21 cellular contexts compared by ENCODE assay signal in genomic region chr1:205570173-205570501, GRCh38.
A peak's percentile ranks its signal among the peaks of the same experiment; 100 is the strongest.
DNase-seq lines count a peak whose midpoint lies in the region; ATAC-seq and TF ChIP-seq lines count a peak whose summit lies in the region.
"Had no signal": no experiment of that assay in that cellular context is flagged by ENCODE, and none has a peak within 500 bp of the region (broad histone marks: within the 10 kb centered on the region; RNA-seq: fewer than 3 reads in every experiment).

No MANE protein-coding gene starts in this region.

- intact Hi-C loops in mucosa of descending colon (cut with DNase I, micrococcal nuclease), result no loop called here

- H3K4me3 Mint-ChIP-seq in nephron, result peak overlapping the region; percentile 73 to 77 (median 76)
- H3K4me3 Mint-ChIP-seq: activated CD4-positive, alpha-beta memory T cell treated with anti-CD3 and anti-CD28 coated beads, Interleukin-2, amount 10 ng/mL, durations not matched to agents 7 days and 5 days; activated naive CD4-positive, alpha-beta T cell treated with anti-CD3 and anti-CD28 coated beads, Interleukin-2, amount 10 ng/mL, durations not matched to agents 7 days and 5 days had no signal

- no peak overlapping the region for H3K4me3 ChIP-seq in mucosa of descending colon

- H3K36me3 Mint-ChIP-seq in nephron (ENCODE audit: low read depth), result no peaks in the 10 kb centered on the region
- H3K36me3 Mint-ChIP-seq: activated naive CD4-positive, alpha-beta T cell treated with anti-CD3 and anti-CD28 coated beads, Interleukin-2, amount 10 ng/mL, durations not matched to agents 7 days and 5 days; naive thymus-derived CD4-positive, alpha-beta T cell; stimulated activated naive B cell treated with anti-CD40 and anti-IgM and Interleukin-4, amounts not matched to agents 10 μg/mL and 1 μg/mL and 100 μg/mL, for 72 hours had no signal

- H3K4me1 Mint-ChIP-seq in nephron, result peaks cover 11% of the 10 kb centered on the region

- no peak for TF ChIP-seq CTCF in nephron (IDR thresholded peaks at IDR 0.05; ENCODE audit: unreplicated experiment in 3 of 3)
- TF ChIP-seq CTCF in mucosa of descending colon (IDR thresholded peaks at IDR 0.05), result no peak

- no peaks in the 10 kb centered on the region for H3K9me3 ChIP-seq in mucosa of descending colon
- H3K9me3 ChIP-seq: esophagus squamous epithelium, gastrocnemius medialis, SK-N-SH had no signal

- peaks cover 87% of the 10 kb centered on the region for H3K27me3 Mint-ChIP-seq in nephron (ENCODE audit: low read depth)

- H3K36me3 ChIP-seq in mucosa of descending colon (ENCODE audit: low read depth), result no peaks in the 10 kb centered on the region
- H3K36me3 ChIP-seq: esophagus squamous epithelium, gastrocnemius medialis had no signal

- peaks cover 4% of the 10 kb centered on the region for H3K4me1 ChIP-seq in mucosa of descending colon (ENCODE audit: low read depth)
- H3K4me1 ChIP-seq: gastrocnemius medialis had no signal

- no peak for ATAC-seq in mucosa of descending colon
- no peak for ATAC-seq in GM18511 (IDR thresholded peaks at IDR 0.05; ENCODE audit: unreplicated experiment)
- ATAC-seq: gastrocnemius medialis; naive thymus-derived CD4-positive, alpha-beta T cell had no signal

- peak; percentile 22 for DNase-seq in activated effector memory CD4-positive, alpha-beta T cell treated with anti-CD3 and anti-CD28 coated beads, Interleukin-2, amount 50 U/mL, for 16 hours
- DNase-seq in activated effector memory CD4-positive, alpha-beta T cell treated with Interleukin-2 at 50 U/mL for 16 hours, result no peak
- DNase-seq in ecto neural progenitor cell (ENCODE audit: low spot score) (peak; percentile 45), DMS79 (lab: John Stamatoyannopoulos, UW) (no peak), NCI-H187 (lab: John Stamatoyannopoulos, UW) (no peak), mucosa of descending colon (no peak)
- DNase-seq: activated CD4-positive, alpha-beta memory T cell treated with anti-CD3 and anti-CD28 coated beads, Interleukin-2, amount 10 ng/mL, durations not matched to agents 7 days and 5 days; activated CD4-positive, CD25-positive, alpha-beta regulatory T cell; activated naive CD4-positive, alpha-beta T cell treated with anti-CD3 and anti-CD28 coated beads, Interleukin-2, amount 10 ng/mL, durations not matched to agents 7 days and 5 days; activated T-cell treated with anti-CD3 and anti-CD28 coated beads, Interleukin-2, amount 50 U/mL, for 24 hours; DND-41; esophagus squamous epithelium; gastrocnemius medialis; NCI-H1694 treated with DMSO at 0.1 percent for 48 hours; NCI-H526 treated with DMSO at 0.1 percent for 48 hours; stimulated activated CD4-positive, alpha-beta T cell treated with anti-CD3 and anti-CD28 coated beads, Interleukin-2, amount 100 ng/mL, for 24 hours; stimulated activated naive B cell treated with anti-CD40 and anti-IgM and Interleukin-4, amounts not matched to agents 10 μg/mL and 1 μg/mL and 100 μg/mL, for 72 hours had no signal

- H3K9me3 Mint-ChIP-seq in nephron, result no peaks in the 10 kb centered on the region
- H3K9me3 Mint-ChIP-seq: activated CD4-positive, alpha-beta memory T cell treated with anti-CD3 and anti-CD28 coated beads, Interleukin-2, amount 10 ng/mL, durations not matched to agents 7 days and 5 days; activated naive CD4-positive, alpha-beta T cell treated with anti-CD3 and anti-CD28 coated beads, Interleukin-2, amount 10 ng/mL, durations not matched to agents 7 days and 5 days; activated T-cell treated with anti-CD3 and anti-CD28 coated beads, Interleukin-2, amount 50 U/mL, for 24 hours; naive thymus-derived CD4-positive, alpha-beta T cell; stimulated activated naive B cell treated with anti-CD40 and anti-IgM and Interleukin-4, amounts not matched to agents 10 μg/mL and 1 μg/mL and 100 μg/mL, for 72 hours had no signal

- H3K27ac Mint-ChIP-seq in nephron, result no peak overlapping the region
- H3K27ac Mint-ChIP-seq: activated CD4-positive, alpha-beta memory T cell treated with anti-CD3 and anti-CD28 coated beads, Interleukin-2, amount 10 ng/mL, durations not matched to agents 7 days and 5 days; activated naive CD4-positive, alpha-beta T cell treated with anti-CD3 and anti-CD28 coated beads, Interleukin-2, amount 10 ng/mL, durations not matched to agents 7 days and 5 days; activated T-cell treated with anti-CD3 and anti-CD28 coated beads, Interleukin-2, amount 50 U/mL, for 24 hours; stimulated activated naive B cell treated with anti-CD40 and anti-IgM and Interleukin-4, amounts not matched to agents 10 μg/mL and 1 μg/mL and 100 μg/mL, for 72 hours had no signal

Comparison
In these comparisons a context has a peak if more than half of its experiments do, and no peak if none do; other contexts are left out.
1. DNase-seq: peak in activated effector memory CD4-positive, alpha-beta T cell treated with anti-CD3 and anti-CD28 coated beads, Interleukin-2, amount 50 U/mL, for 16 hours (single experiment) and ecto neural progenitor cell (single experiment); none in activated effector memory CD4-positive, alpha-beta T cell treated with Interleukin-2 at 50 U/mL for 16 hours (single experiment), DMS79 (single experiment), NCI-H187 (0 of 2) and mucosa of descending colon (0 of 3).